Comparison of ENCODE assay signal across 7 cellular contexts in genomic region chr9:93119953-93120845, GRCh38. TPM values are rescaled to one million over a fixed set of nuclear protein-coding genes. Genes with fewer than 3 reads are reported as not detected.
DNase-seq lines count a peak whose midpoint lies in the region; ATAC-seq and TF ChIP-seq lines count a peak whose summit lies in the region.

No MANE protein-coding gene starts in this region.

- H3K36me3 ChIP-seq in GM23338 (ENCODE audit: insufficient read depth) = no peaks in the 10 kb centered on the region

- H3F3A ChIP-seq in GM23338 (replicated peaks; ENCODE audit: low read depth) = no peaks in the 10 kb centered on the region

- H3K79me2 ChIP-seq in GM23338 (replicated peaks; ENCODE audit: insufficient read depth) = no peaks in the 10 kb centered on the region

- DNase-seq in GM23338 (ENCODE audit: low spot score) (peak; percentile 65), LHCN-M2 (ENCODE audit: low read depth) (peak; percentile 94), fibroblast of peridontal ligament (ENCODE audit: extremely low read depth) (peak; percentile 77), DMS79 treated with DMSO at 0.1 percent for 48 hours (lab: John Stamatoyannopoulos, UW) (no peak)
- DNase-seq in activated CD4-positive, alpha-beta memory T cell treated with anti-CD3 and anti-CD28 coated beads for 36 hours = peak; percentile 64

- H4K20me1 ChIP-seq in GM23338 (replicated peaks; ENCODE audit: insufficient read depth) = no peaks in the 10 kb centered on the region

- CTCF ChIA-PET in activated CD4-positive, alpha-beta memory T cell treated with anti-CD3 and anti-CD28 coated beads for 36 hours (lab: Charles Lee) = interaction anchor here (0.6 to 3.8 kb wide), 4 partner anchors 11 to 139 kb away, joined by 3 to 34 read pairs (median 6); no protein-coding TSS in a partner anchor

- H3K4me3 Mint-ChIP-seq in GM23338 (no peak overlapping the region), nephron (no peak overlapping the region)
- H3K4me3 Mint-ChIP-seq in activated CD4-positive, alpha-beta memory T cell treated with anti-CD3 and anti-CD28 coated beads for 36 hours = peak overlapping the region; percentile 35

- no peaks in the 10 kb centered on the region for H3K27me3 ChIP-seq in GM23338 (ENCODE audit: insufficient read depth)

- H3K36me3 Mint-ChIP-seq in GM23338 (ENCODE audit: low read depth) (peaks cover 5% of the 10 kb centered on the region; the same call in 2 of the 3 replicates), nephron (ENCODE audit: low read depth) (peaks cover 4% of the 10 kb centered on the region)
- H3K36me3 Mint-ChIP-seq in activated CD4-positive, alpha-beta memory T cell treated with anti-CD3 and anti-CD28 coated beads for 36 hours = peaks cover 24% of the 10 kb centered on the region

- no peaks in the 10 kb centered on the region for H3K9me2 ChIP-seq in GM23338 (ENCODE audit: insufficient read depth)

- peaks cover 10% of the 10 kb centered on the region for H3K4me1 ChIP-seq in GM23338 (ENCODE audit: insufficient read depth)

- H2AFZ ChIP-seq in GM23338 = no peak overlapping the region

- H3K27me3 Mint-ChIP-seq in GM23338 (ENCODE audit: insufficient read depth, low read depth, poor library complexity) = peaks cover 5% of the 10 kb centered on the region
- no peaks in the 10 kb centered on the region for H3K27me3 Mint-ChIP-seq in activated CD4-positive, alpha-beta memory T cell treated with anti-CD3 and anti-CD28 coated beads for 36 hours
- H3K27me3 Mint-ChIP-seq in nephron (ENCODE audit: low read depth) = no peaks in the 10 kb centered on the region

- H3K27ac Mint-ChIP-seq in GM23338 (no peak overlapping the region), nephron (peak overlapping the region in 2 of 3 experiments; percentile 2 to 23)
- H3K27ac Mint-ChIP-seq in activated CD4-positive, alpha-beta memory T cell treated with anti-CD3 and anti-CD28 coated beads for 36 hours = peak overlapping the region; percentile 75

- POLR2A ChIA-PET in activated CD4-positive, alpha-beta memory T cell treated with anti-CD3 and anti-CD28 coated beads for 36 hours (lab: Charles Lee) = interaction anchor here (0.6 to 3.1 kb wide), 5 partner anchors 10 to 61 kb away, joined by 3 to 16 read pairs (median 3); partner anchors contain the start of gene NINJ1

- intact Hi-C loops in activated CD4-positive, alpha-beta memory T cell treated with anti-CD3 and anti-CD28 coated beads for 36 hours (cut with micrococcal nuclease) = no loop called here

- ATAC-seq in GM23338 = peak; percentile 81

- H3K27ac ChIP-seq in GM23338 (ENCODE audit: low read depth) = no peak overlapping the region

- TF ChIP-seq CTCF in GM12875 (IDR thresholded peaks at IDR 0.05; ENCODE audit: borderline replicate concordance, insufficient read depth, low read depth, low read length) (peak; percentile 64; the same call in 1 of the 2 replicates), GM23338 (conservative IDR thresholded peaks at IDR 0.05; ENCODE audit: low read depth in 2 of 2) (peak in 1 of 2 experiments; percentile 31; a peak in 2 of 4 replicates), nephron (IDR thresholded peaks at IDR 0.05; ENCODE audit: unreplicated experiment in 3 of 3) (peak in 1 of 3 experiments; percentile 20)

- H3K9me3 Mint-ChIP-seq in GM23338 (no peaks in the 10 kb centered on the region), nephron (no peaks in the 10 kb centered on the region)
- H3K9me3 Mint-ChIP-seq in activated CD4-positive, alpha-beta memory T cell treated with anti-CD3 and anti-CD28 coated beads for 36 hours = no peaks in the 10 kb centered on the region

- H3K4me1 Mint-ChIP-seq in GM23338 (peaks cover 8% of the 10 kb centered on the region; the same call in 2 of the 3 replicates), nephron (peaks cover 9% of the 10 kb centered on the region)
- peaks cover 10% of the 10 kb centered on the region for H3K4me1 Mint-ChIP-seq in activated CD4-positive, alpha-beta memory T cell treated with anti-CD3 and anti-CD28 coated beads for 36 hours (ENCODE audit: low read depth)

- H3K4me3 ChIP-seq in GM12875 (ENCODE audit: low read depth, low read length) = no peak overlapping the region
- no peak overlapping the region for H3K4me3 ChIP-seq in GM23338

- H3K4me2 ChIP-seq in GM23338 = no peak overlapping the region

TF ChIP-seq in GM23338, 12 proteins besides CTCF, POLR2A, EP300 and RAD21:
- TF ChIP-seq NANOG (IDR thresholded peaks at IDR 0.05; ENCODE audit: borderline replicate concordance) (no peak), STAT1 (IDR thresholded peaks at IDR 0.05; ENCODE audit: unreplicated experiment) (no peak), JUNB (IDR thresholded peaks at IDR 0.05; ENCODE audit: unreplicated experiment) (no peak), EZH2 (IDR thresholded peaks at IDR 0.05; ENCODE audit: low read depth, unreplicated experiment) (no peak)

RNA-seq across cellular contexts. Expression of gene NINJ1, which starts 13.9 kb away (rescaled TPM):
- 31.2 and 39.7 TPM in 2 replicates for total RNA-seq in GM23338 (2014; rRNA removed; shearing (Covaris generic))
- 33.3 and 36.3 TPM in 2 replicates for polyA plus RNA-seq in GM23338 (2016; fragmentation: Nextera tagmentation; extraction: Ambion mirVana)
- 18.5 TPM in 2 replicates for total RNA-seq in LHCN-M2 (2014; rRNA removed)
- polyA plus RNA-seq in LHCN-M2 (2012) = 14.2 TPM
- total RNA-seq in activated CD4-positive, alpha-beta memory T cell treated with anti-CD3 and anti-CD28 coated beads for 36 hours = 10 to 100 TPM; 77.9 to 82.0 TPM

RNA-seq across cellular contexts. Expression of gene CARD19, which starts 24.2 kb away (rescaled TPM):
- total RNA-seq in GM23338 (2014; rRNA removed; shearing (Covaris generic)) = 24.7 and 36.8 TPM in 2 replicates
- polyA plus RNA-seq in GM23338 (2016; fragmentation: Nextera tagmentation; extraction: Ambion mirVana) = 48.3 and 48.9 TPM in 2 replicates
- 71.8 and 84.8 TPM in 2 replicates for total RNA-seq in LHCN-M2 (2014; rRNA removed)
- 44.4 TPM for polyA plus RNA-seq in LHCN-M2 (2012)
- 10 to 100 TPM; 77.9 to 80.0 TPM for total RNA-seq in activated CD4-positive, alpha-beta memory T cell treated with anti-CD3 and anti-CD28 coated beads for 36 hours
